ENCODE assay signal across 25 cellular contexts in genomic region chr15:91939432-91939831, GRCh38.
A peak's percentile ranks its signal among the peaks of the same experiment; 100 is the strongest.
DNase-seq lines count a peak whose midpoint lies in the region; ATAC-seq and TF ChIP-seq lines count a peak whose summit lies in the region.
"Had no signal": no experiment of that assay in that cellular context is flagged by ENCODE, and none has a peak within 500 bp of the region (broad histone marks: within the 10 kb centered on the region; RNA-seq: fewer than 3 reads in every experiment).

No MANE protein-coding gene starts in this region.

- intact Hi-C loops in cardiac septum (cut with DNase I) = no loop called here
- intact Hi-C loops in lower lobe of right lung (cut with DNase I) = no loop called here

- H3K27me3 ChIP-seq in BLaER1 treated with 17β-estradiol and CSF1 and Interleukin-3, amounts not matched to agents 10 nM and 100 nM = no peaks in the 10 kb centered on the region
- no peaks in the 10 kb centered on the region for H3K27me3 ChIP-seq in lower lobe of right lung (ENCODE audit: low read depth)
- H3K27me3 ChIP-seq in GM23248 (replicated peaks; ENCODE audit: insufficient read depth) = no peaks in the 10 kb centered on the region
- H3K27me3 ChIP-seq: dorsolateral prefrontal cortex, sigmoid colon had no signal

- CTCF ChIA-PET in RWPE1 (lab: Yijun Ruan, JAX) = interaction anchor here (1.0 to 1.6 kb wide), 3 partner anchors 85 to 637 kb away, joined by 3 to 10 read pairs (median 5); partner anchors contain the start of gene SLCO3A1

- H3F3A ChIP-seq in GM23248 (ENCODE audit: insufficient read depth) = peaks cover 11% of the 10 kb centered on the region; the same call in 1 of the 2 replicates

- H3K9me2 ChIP-seq in GM23248 (ENCODE audit: insufficient read depth) = no peaks in the 10 kb centered on the region

- H3K9ac ChIP-seq in BLaER1 treated with 17β-estradiol and CSF1 and Interleukin-3, amounts not matched to agents 10 nM and 100 nM = no peak overlapping the region; a peak in 1 of 22 replicates
- H3K9ac ChIP-seq in GM23248 = no peak overlapping the region

- H3K4me1 ChIP-seq in BLaER1 treated with 17β-estradiol and CSF1 and Interleukin-3, amounts not matched to agents 10 nM and 100 nM = peaks cover 22 to 91% (median 58%) of the 10 kb centered on the region in 10 experiments
- H3K4me1 ChIP-seq in lower lobe of right lung = peaks cover 75% of the 10 kb centered on the region
- H3K4me1 ChIP-seq in GM23248 (ENCODE audit: insufficient read depth) = peaks cover 13% of the 10 kb centered on the region

- peak in 1 of 2 donors; percentile 30 for ATAC-seq in lower lobe of right lung
- ATAC-seq: K562; stimulated activated naive CD8-positive, alpha-beta T cell treated with anti-CD3 and anti-CD28 coated beads, Interleukin-15, Interleukin-2, amounts not matched to agents 100 U/mL and 50 U/mL, for 24 hours had no signal

- no peak for TF ChIP-seq CTCF in RWPE1 (conservative IDR thresholded peaks at IDR 0.05; ENCODE audit: low read depth)
- no peak for TF ChIP-seq CTCF in lower lobe of right lung (IDR thresholded peaks at IDR 0.05)

- POLR2A ChIA-PET in RWPE1 (lab: Yijun Ruan, JAX; ENCODE audit: low non-redundant PET) = no interaction called here

- H3K4me2 ChIP-seq in BLaER1 treated with 17β-estradiol and CSF1 and Interleukin-3, amounts not matched to agents 10 nM and 100 nM = peak overlapping the region in 8 of 11 experiments; percentile 53 to 97 (median 89); a peak in 16 of 22 replicates
- no peak overlapping the region for H3K4me2 ChIP-seq in GM23248 (ENCODE audit: unreplicated experiment)

- 83 to 89% methylated on average over 8 of the region's 8 CpGs for WGBS in GM23248 (ENCODE audit: low coverage in 1 of 2, low lambda C conversion rate in 2 of 2, missing lambda C conversion rate in 2 of 2), 2 experiments

- no peak for DNase-seq in RWPE1 (ENCODE audit: low spot score)
- peak; percentile 83 for DNase-seq in cardiac septum (ENCODE audit: low spot score)
- DNase-seq in lower lobe of right lung = no peak
- no peak for DNase-seq in C1 segment of cervical spinal cord (lab: John Stamatoyannopoulos, UW)
- no peak for DNase-seq in T-helper 2 cell
- no peak for DNase-seq in NCI-H2196 (lab: John Stamatoyannopoulos, UW; ENCODE audit: unreplicated experiment)
- DNase-seq in GM23248 = no peak
- DNase-seq: activated CD4-positive, alpha-beta T cell treated with anti-CD3 and anti-CD28 coated beads for 1 hour; activated effector memory CD4-positive, alpha-beta T cell treated with Interleukin-2 at 50 U/mL for 16 hours; activated naive CD8-positive, alpha-beta T cell treated with anti-CD3 and anti-CD28 coated beads for 36 hours; activated T-cell treated with anti-CD3 and anti-CD28 coated beads for 4 hours; DMS153; dorsolateral prefrontal cortex; islet precursor cell; NCI-H2029 treated with DMSO at 0.1 percent for 48 hours; NCI-H345; NCI-H748 treated with DMSO at 0.1 percent for 48 hours; posterior cingulate gyrus; RPMI8226; sigmoid colon; stimulated activated naive CD8-positive, alpha-beta T cell treated with anti-CD3 and anti-CD28 coated beads, Interleukin-15, Interleukin-2, amounts not matched to agents 100 U/mL and 50 U/mL, for 24 hours had no signal

- peaks cover 0 to 3% (median 0%) of the 10 kb centered on the region in 11 experiments; a peak in 3 of 22 replicates for H3K9me3 ChIP-seq in BLaER1 treated with 17β-estradiol and CSF1 and Interleukin-3, amounts not matched to agents 10 nM and 100 nM (replicated peaks in 1 of 11)
- H3K9me3 ChIP-seq in lower lobe of right lung (no peaks in the 10 kb centered on the region), GM23248 (ENCODE audit: low read depth) (no peaks in the 10 kb centered on the region)
- H3K9me3 ChIP-seq: sigmoid colon, thoracic aorta had no signal

- H3K27ac ChIP-seq in BLaER1 treated with 17β-estradiol and CSF1 and Interleukin-3, amounts not matched to agents 10 nM and 100 nM = peak overlapping the region in 6 of 11 experiments; percentile 73 to 91 (median 85); a peak in 9 of 22 replicates
- H3K27ac ChIP-seq in RWPE1 = peak overlapping the region; percentile 97
- peak overlapping the region; percentile 83 for H3K27ac ChIP-seq in lower lobe of right lung
- H3K27ac ChIP-seq in GM23248 = no peak overlapping the region
- H3K27ac ChIP-seq: sigmoid colon, SK-N-MC, thoracic aorta had no signal

- no peaks in the 10 kb centered on the region for H3K36me3 ChIP-seq in BLaER1 treated with 17β-estradiol and CSF1 and Interleukin-3, amounts not matched to agents 10 nM and 100 nM
- H3K36me3 ChIP-seq in lower lobe of right lung (no peaks in the 10 kb centered on the region), GM23248 (ENCODE audit: low read depth) (no peaks in the 10 kb centered on the region)
- H3K36me3 ChIP-seq: sigmoid colon, thoracic aorta had no signal

- H4K20me1 ChIP-seq in BLaER1 treated with 17β-estradiol and CSF1 and Interleukin-3, amounts not matched to agents 10 nM and 100 nM = no peaks in the 10 kb centered on the region; a peak in 1 of 22 replicates
- no peaks in the 10 kb centered on the region for H4K20me1 ChIP-seq in GM23248 (ENCODE audit: insufficient read depth)

- H3K4me3 ChIP-seq in BLaER1 treated with 17β-estradiol and CSF1 and Interleukin-3, amounts not matched to agents 10 nM and 100 nM = no peak overlapping the region
- H3K4me3 ChIP-seq in lower lobe of right lung (no peak overlapping the region), GM23248 (no peak overlapping the region)
- H3K4me3 ChIP-seq: dorsolateral prefrontal cortex, K562, sigmoid colon, SK-N-MC, thoracic aorta had no signal

- no peaks in the 10 kb centered on the region for H3K79me2 ChIP-seq in GM23248 (ENCODE audit: insufficient read depth)

- in situ Hi-C loops in GM23248 (cut with MboI) = no loop called here

- H2AFZ ChIP-seq in GM23248 = no peak overlapping the region
